ENCODE assay signal across 2 cellular contexts in genomic region chr3:119298565-119298941, GRCh38.
TF ChIP-seq lines count a peak whose summit lies in the region.

No MANE protein-coding gene starts in this region.

TF ChIP-seq in GM23338, 12 proteins besides CTCF, POLR2A, EP300 and RAD21:
- TF ChIP-seq ETS1 (IDR thresholded peaks at IDR 0.05), result no peak
- no peak for TF ChIP-seq JUNB (IDR thresholded peaks at IDR 0.05; ENCODE audit: unreplicated experiment)
- TF ChIP-seq POLR2AphosphoS5 (IDR thresholded peaks at IDR 0.05; ENCODE audit: low read depth), result no peak
- no peak for TF ChIP-seq STAT1 (IDR thresholded peaks at IDR 0.05; ENCODE audit: unreplicated experiment)
- TF ChIP-seq ZNF331 (CRISPR knock-in tag; IDR thresholded peaks at IDR 0.05; ENCODE audit: low read depth), result no peak
- no peak for TF ChIP-seq EZH2phosphoT487 (IDR thresholded peaks at IDR 0.05; ENCODE audit: unreplicated experiment)

TF ChIP-seq in GM12878, 131 proteins besides CTCF, POLR2A, EP300 and RAD21:
- TF ChIP-seq DPF2 (IDR thresholded peaks at IDR 0.05), result no peak
- TF ChIP-seq STAT3 (IDR thresholded peaks at IDR 0.05; ENCODE audit: low read depth, low read length), result no peak
- no peak for TF ChIP-seq HDAC2 (IDR thresholded peaks at IDR 0.05)
- no peak for TF ChIP-seq PML (IDR thresholded peaks at IDR 0.05; ENCODE audit: low read length)
- TF ChIP-seq CEBPZ (IDR thresholded peaks at IDR 0.05; ENCODE audit: low read depth, low read length), result no peak
- no peak for TF ChIP-seq ASH2L (IDR thresholded peaks at IDR 0.05; ENCODE audit: borderline replicate concordance, low read depth)
- no peak for TF ChIP-seq CREB1 (IDR thresholded peaks at IDR 0.05; ENCODE audit: low read depth)
- TF ChIP-seq SUZ12 (IDR thresholded peaks at IDR 0.05; ENCODE audit: unreplicated experiment), result no peak
- TF ChIP-seq BACH1 (IDR thresholded peaks at IDR 0.05; ENCODE audit: borderline replicate concordance), result no peak
- no peak for TF ChIP-seq TCF12 (IDR thresholded peaks at IDR 0.05; ENCODE audit: low read depth, low read length)
- no peak for TF ChIP-seq CHD1 (IDR thresholded peaks at IDR 0.05; ENCODE audit: low read depth, low read length)
- TF ChIP-seq HDGF (IDR thresholded peaks at IDR 0.05), result no peak
- TF ChIP-seq NFYA (IDR thresholded peaks at IDR 0.05; ENCODE audit: borderline replicate concordance, low read depth, low read length), result no peak
- TF ChIP-seq RFX5 (IDR thresholded peaks at IDR 0.05; ENCODE audit: low read depth, low read length), result no peak
- TF ChIP-seq RUNX3 (IDR thresholded peaks at IDR 0.05; ENCODE audit: low read length), result no peak
